In the genomic region with DNA sequence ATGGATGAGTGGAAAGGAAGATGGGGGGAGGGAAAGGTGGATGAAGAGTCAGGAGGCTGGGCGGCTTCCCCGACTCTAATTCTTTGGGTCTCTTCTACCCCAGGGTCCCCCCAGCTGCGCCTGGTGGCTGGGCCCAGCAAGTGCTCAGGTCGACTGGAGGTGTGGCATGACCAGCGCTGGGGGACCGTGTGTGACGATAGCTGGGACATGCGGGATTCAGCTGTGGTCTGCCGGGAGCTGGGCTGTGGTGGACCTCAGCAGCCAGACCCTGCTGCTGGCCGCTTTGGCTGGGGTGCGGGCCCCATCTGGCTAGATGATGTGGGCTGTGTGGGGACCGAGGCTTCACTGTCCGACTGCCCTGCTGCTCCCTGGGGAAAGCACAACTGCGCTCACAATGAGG, we compare ENCODE assay signal across 21 cellular contexts. TPM values are rescaled to one million over a fixed set of nuclear protein-coding genes. Genes with fewer than 3 reads are reported as not detected.
A peak's percentile ranks its signal among the peaks of the same experiment; 100 is the strongest.
DNase-seq lines count a peak whose midpoint lies in the region; ATAC-seq and TF ChIP-seq lines count a peak whose summit lies in the region.
"Had no signal": no experiment of that assay in that cellular context is flagged by ENCODE, and none has a peak within 500 bp of the region (broad histone marks: within the 10 kb centered on the region; RNA-seq: fewer than 3 reads in every experiment).

No MANE protein-coding gene starts in this region.

- H3K79me2 ChIP-seq in osteoblast (ENCODE audit: insufficient read depth, low read length) = peaks cover 7% of the 10 kb centered on the region

- no peaks in the 10 kb centered on the region for H3K36me3 ChIP-seq in H7 (replicated peaks; ENCODE audit: control insufficient read depth, insufficient read depth, low read length)
- no peaks in the 10 kb centered on the region for H3K36me3 ChIP-seq in lower lobe of right lung
- H3K36me3 ChIP-seq in osteoblast (ENCODE audit: insufficient read depth, low read length) = peaks cover 57% of the 10 kb centered on the region
- H3K36me3 ChIP-seq: BE2C had no signal

- intact Hi-C loops in lower lobe of right lung (cut with DNase I) = no loop called here

- peak overlapping the region; percentile 49; the same call in 1 of the 2 replicates for H3K27ac Mint-ChIP-seq in HFFc6
- H3K27ac Mint-ChIP-seq in effector memory CD8-positive, alpha-beta T cell = no peak overlapping the region
- H3K27ac Mint-ChIP-seq: GM23338, IgD-negative memory B cell had no signal

- H3K4me1 ChIP-seq in lower lobe of right lung (no peaks in the 10 kb centered on the region), osteoblast (ENCODE audit: insufficient read depth, low read length) (peaks cover 24% of the 10 kb centered on the region)
- H3K4me1 ChIP-seq: BE2C had no signal

- H3K27me3 ChIP-seq in H7 (ENCODE audit: control insufficient read depth, insufficient read depth, low read length) = peaks cover 2% of the 10 kb centered on the region
- H3K27me3 ChIP-seq in lower lobe of right lung (ENCODE audit: low read depth) = peaks cover 10% of the 10 kb centered on the region
- no peaks in the 10 kb centered on the region for H3K27me3 ChIP-seq in osteoblast (ENCODE audit: insufficient read depth, low read length)
- H3K27me3 ChIP-seq: BE2C had no signal

- H3K4me3 Mint-ChIP-seq in HFFc6 = no peak overlapping the region
- no peak overlapping the region for H3K4me3 Mint-ChIP-seq in effector memory CD8-positive, alpha-beta T cell
- H3K4me3 Mint-ChIP-seq: CD4-positive, CD25-positive, alpha-beta regulatory T cell; CD8-positive, alpha-beta memory T cell; GM23338 had no signal

- DNase-seq in H7 (peak; percentile 34), HFFc6 (no peak), lower lobe of right lung (peak; percentile 30), osteoblast (ENCODE audit: insufficient read length, low spot score, missing footprints) (peak; percentile 9), NCI-H1930 (lab: John Stamatoyannopoulos, UW) (no peak)
- DNase-seq in effector memory CD8-positive, alpha-beta T cell = no peak
- DNase-seq: BE2C; C1 segment of cervical spinal cord; CD4-positive, CD25-positive, alpha-beta regulatory T cell; CD8-positive, alpha-beta memory T cell; DMS 273 treated with DMSO at 0.1 percent for 48 hours; DMS53; DND-41; EL; H9; KG1 had no signal

- no peak overlapping the region for H3K4me3 ChIP-seq in H7 (ENCODE audit: insufficient read depth, low read depth, low read length)
- no peak overlapping the region for H3K4me3 ChIP-seq in lower lobe of right lung
- no peak overlapping the region for H3K4me3 ChIP-seq in osteoblast (ENCODE audit: insufficient read depth, low read length)
- H3K4me3 ChIP-seq: GM23338 had no signal

- H4K20me1 ChIP-seq in osteoblast (ENCODE audit: insufficient read depth, low read length) = no peaks in the 10 kb centered on the region

- H3K27ac ChIP-seq in lower lobe of right lung = no peak overlapping the region
- no peak overlapping the region for H3K27ac ChIP-seq in osteoblast (ENCODE audit: low read depth, low read length)

- ATAC-seq in lower lobe of right lung (no peak), HG02623 (IDR thresholded peaks at IDR 0.05; ENCODE audit: unreplicated experiment) (no peak)
- no peak for ATAC-seq in effector memory CD8-positive, alpha-beta T cell (replicated peaks)
- ATAC-seq: GM23338 had no signal

- no peak overlapping the region for H3K4me2 ChIP-seq in osteoblast (ENCODE audit: insufficient read depth, low read length)
- H3K4me2 ChIP-seq: GM23338 had no signal

- H3K9me3 ChIP-seq in lower lobe of right lung = no peaks in the 10 kb centered on the region
- H3K9me3 ChIP-seq in osteoblast (ENCODE audit: low read depth, low read length) = no peaks in the 10 kb centered on the region
- H3K9me3 ChIP-seq: BE2C had no signal

- peaks cover 27% of the 10 kb centered on the region; the same call in 1 of the 2 replicates for H3K36me3 Mint-ChIP-seq in HFFc6 (ENCODE audit: low read depth)
- H3K36me3 Mint-ChIP-seq in effector memory CD8-positive, alpha-beta T cell (ENCODE audit: insufficient read depth) = peaks cover under 1% of the 10 kb centered on the region

- peaks cover 3% of the 10 kb centered on the region for H3K27me3 Mint-ChIP-seq in HFFc6 (ENCODE audit: insufficient read depth)
- peaks cover 5 to 16% of the 10 kb centered on the region in 2 donors for H3K27me3 Mint-ChIP-seq in effector memory CD8-positive, alpha-beta T cell
- H3K27me3 Mint-ChIP-seq: CD4-positive, CD25-positive, alpha-beta regulatory T cell had no signal

- peaks cover 45% of the 10 kb centered on the region for H3K4me1 Mint-ChIP-seq in HFFc6 (ENCODE audit: low read depth)
- H3K4me1 Mint-ChIP-seq in effector memory CD8-positive, alpha-beta T cell (ENCODE audit: low read depth in 2 of 2) = peaks cover 0 to 1% of the 10 kb centered on the region in 2 donors

- TF ChIP-seq CTCF in HFFc6 (IDR thresholded peaks at IDR 0.05) = no peak
- TF ChIP-seq CTCF in lower lobe of right lung (IDR thresholded peaks at IDR 0.05) = no peak
- no peak for TF ChIP-seq CTCF in osteoblast (IDR thresholded peaks at IDR 0.05; ENCODE audit: extremely low read depth, low read depth, low read length)

- no peaks in the 10 kb centered on the region for H3K9me3 Mint-ChIP-seq in HFFc6
- H3K9me3 Mint-ChIP-seq in effector memory CD8-positive, alpha-beta T cell = no peaks in the 10 kb centered on the region
- H3K9me3 Mint-ChIP-seq: CD4-positive, CD25-positive, alpha-beta regulatory T cell; CD8-positive, alpha-beta memory T cell; IgD-negative memory B cell had no signal

- H2AFZ ChIP-seq in osteoblast (ENCODE audit: low read length) = no peak overlapping the region
- H2AFZ ChIP-seq: GM23338 had no signal

RNA-seq across cellular contexts. Expression of gene SSC5D, which starts 9.5 kb away (rescaled TPM):
- total RNA-seq in H7 (2014; rRNA removed; shearing (Covaris generic)) = 0.48 and 0.87 TPM in 2 replicates
- 10 to 100 TPM; 47.7 to 59.9 (median 51.9) TPM for total RNA-seq in HFFc6 (2021; fragmentation: NEBNext Ultra II Directional; extraction: Animal tissue kit (Norgen Biotek cat#: 25700))
- total RNA-seq in lower lobe of right lung (4.7 TPM), osteoblast (22.7 and 77.4 TPM in 2 replicates)

RNA-seq across cellular contexts. Expression of gene NAT14, which starts 12.8 kb away (rescaled TPM):
- total RNA-seq in H7 (2014; rRNA removed; shearing (Covaris generic)) = 56.0 and 71.2 TPM in 2 replicates
- total RNA-seq in HFFc6 (2021; fragmentation: NEBNext Ultra II Directional; extraction: Animal tissue kit (Norgen Biotek cat#: 25700)) = 10 to 100 TPM; 53.3 to 72.0 (median 61.3) TPM
- 16.6 TPM for total RNA-seq in lower lobe of right lung
- total RNA-seq in osteoblast = 8.3 and 11.2 TPM in 2 replicates

RNA-seq across cellular contexts. Expression of gene ZNF628, which starts 21.4 kb away (rescaled TPM):
- total RNA-seq in H7 (2014; rRNA removed; shearing (Covaris generic)) = 5.8 and 8.1 TPM in 2 replicates
- total RNA-seq in HFFc6 (2021; fragmentation: NEBNext Ultra II Directional; extraction: Animal tissue kit (Norgen Biotek cat#: 25700)) = 10 to 100 TPM in 2 of 6 experiments, 1 to 10 TPM in 4; 8.6 to 11.3 (median 9.5) TPM
- total RNA-seq in lower lobe of right lung = 7.1 TPM
- 1.5 and 2.9 TPM in 2 replicates for total RNA-seq in osteoblast

RNA-seq across cellular contexts. Expression of gene C19orf85, which starts 33.2 kb away (rescaled TPM):
- total RNA-seq in H7 (2014; rRNA removed; shearing (Covaris generic)) = 1.6 and 3.7 TPM in 2 replicates
- not detected for total RNA-seq in HFFc6 (2021; fragmentation: NEBNext Ultra II Directional; extraction: Animal tissue kit (Norgen Biotek cat#: 25700))
- not detected for total RNA-seq in lower lobe of right lung
- total RNA-seq in osteoblast = not detected in 2 replicates
- total RNA-seq: A172; CD4-positive, CD25-positive, alpha-beta regulatory T cell; CD8-positive, alpha-beta memory T cell; G401 had no signal

RNA-seq across cellular contexts. Expression of gene ISOC2, which starts 36.3 kb away (rescaled TPM):
- 178 and 185 TPM in 2 replicates for total RNA-seq in H7 (2014; rRNA removed; shearing (Covaris generic))
- total RNA-seq in HFFc6 (2021; fragmentation: NEBNext Ultra II Directional; extraction: Animal tissue kit (Norgen Biotek cat#: 25700)) = 10 to 100 TPM; 60.1 to 81.4 (median 66.8) TPM
- total RNA-seq in lower lobe of right lung (28.6 TPM), osteoblast (55.4 and 65.1 TPM in 2 replicates)

Comparison
In these comparisons a context has a peak if more than half of its experiments do, and no peak if none do; other contexts are left out.
1. DNase-seq: peak in H7 (single experiment), lower lobe of right lung (single experiment) and osteoblast (single experiment); none in HFFc6 (single experiment), effector memory CD8-positive, alpha-beta T cell (0 of 3) and NCI-H1930 (0 of 2).